In genomic region chr1:24502168-24503002, GRCh38 we compare ENCODE assay signal across 8 cellular contexts. TPM values are rescaled to one million over a fixed set of nuclear protein-coding genes. Genes with fewer than 3 reads are reported as not detected.
DNase-seq lines count a peak whose midpoint lies in the region; ATAC-seq and TF ChIP-seq lines count a peak whose summit lies in the region.

TSS of gene RCAN3 (plus strand) at chr1:24502836. CDS start at chr1:24514373, 11,537 bp downstream.

- no peaks in the 10 kb centered on the region for H3K27me3 Mint-ChIP-seq in activated T-helper 17 cell treated with anti-CD3 and anti-CD28 coated beads, Interleukin-2, amount 50 U/mL, for 72 hours
- H3K27me3 Mint-ChIP-seq in naive thymus-derived CD4-positive, alpha-beta T cell = peaks cover 0 to 9% (median 0%) of the 10 kb centered on the region in 5 donors

- peaks cover 24% of the 10 kb centered on the region for H3K36me3 Mint-ChIP-seq in activated T-helper 17 cell treated with anti-CD3 and anti-CD28 coated beads, Interleukin-2, amount 50 U/mL, for 72 hours (ENCODE audit: low read depth)
- H3K36me3 Mint-ChIP-seq in naive thymus-derived CD4-positive, alpha-beta T cell = peaks cover 0 to 35% (median 20%) of the 10 kb centered on the region in 5 donors
- H3K36me3 Mint-ChIP-seq in stimulated activated effector memory CD8-positive, alpha-beta T cell treated with anti-CD3 and anti-CD28 coated beads, Interleukin-12 subunit alpha, Interleukin-12 subunit beta, amount 100 ng/mL, for 72 hours = peaks cover 6% of the 10 kb centered on the region

- H3K4me1 Mint-ChIP-seq in activated T-helper 17 cell treated with anti-CD3 and anti-CD28 coated beads, Interleukin-2, amount 50 U/mL, for 72 hours = peaks cover 41% of the 10 kb centered on the region
- peaks cover 36 to 65% (median 60%) of the 10 kb centered on the region in 7 donors for H3K4me1 Mint-ChIP-seq in naive thymus-derived CD4-positive, alpha-beta T cell
- H3K4me1 Mint-ChIP-seq in stimulated activated effector memory CD8-positive, alpha-beta T cell treated with anti-CD3 and anti-CD28 coated beads, Interleukin-12 subunit alpha, Interleukin-12 subunit beta, amount 100 ng/mL, for 72 hours = peaks cover 73% of the 10 kb centered on the region

- H3F3A ChIP-seq in Loucy (ENCODE audit: low read depth) = 0 out of 2 replicates have a peak, but pooled peaks cover 3% of the 10 kb centered on the region

- intact Hi-C loops in naive thymus-derived CD4-positive, alpha-beta T cell (cut with micrococcal nuclease) = loop anchor here (1.0 to 10.0 kb wide), 17 partner anchors 16 to 930 kb away; partner anchors contain the start of genes CLIC4 (in 2 of the 2), NIPAL3 (in 2 of the 2), MACO1 (in 1 of the 2) and PNRC2 (in 1 of the 2)

- H3K9me2 ChIP-seq in Loucy (replicated peaks; ENCODE audit: low read depth, low read length) = no peaks in the 10 kb centered on the region

- peak within 1 kb of the TSS; percentile 94 for H3K9ac ChIP-seq in Loucy (ENCODE audit: low read depth, low read length, poor library complexity, severe bottlenecking)

- H3K4me1 ChIP-seq in Loucy (ENCODE audit: insufficient read depth, low read length, poor library complexity, severe bottlenecking) = peaks cover 65% of the 10 kb centered on the region
- H3K4me1 ChIP-seq in naive thymus-derived CD4-positive, alpha-beta T cell (ENCODE audit: control insufficient read depth in 2 of 2, insufficient read depth in 2 of 2, low read length in 2 of 2) = peaks cover 39 to 50% of the 10 kb centered on the region in 2 donors

- H3K27ac Mint-ChIP-seq in activated T-helper 17 cell treated with anti-CD3 and anti-CD28 coated beads, Interleukin-2, amount 50 U/mL, for 72 hours = peak within 1 kb of the TSS; percentile 91
- H3K27ac Mint-ChIP-seq in naive thymus-derived CD4-positive, alpha-beta T cell = peak within 1 kb of the TSS; percentile 95 to 99 (median 98)
- peak within 1 kb of the TSS; percentile 94 for H3K27ac Mint-ChIP-seq in stimulated activated effector memory CD8-positive, alpha-beta T cell treated with anti-CD3 and anti-CD28 coated beads, Interleukin-12 subunit alpha, Interleukin-12 subunit beta, amount 100 ng/mL, for 72 hours

- H3K79me2 ChIP-seq in Loucy (ENCODE audit: insufficient read depth, low read length) = peaks cover 41% of the 10 kb centered on the region

- peak within 1 kb of the TSS; percentile 71 for H3K4me3 ChIP-seq in AG04449 (ENCODE audit: low read depth, low read length)
- H3K4me3 ChIP-seq in Loucy (ENCODE audit: low read length, poor library complexity, severe bottlenecking) = peak within 1 kb of the TSS; percentile 78
- peak within 1 kb of the TSS; percentile 71 for H3K4me3 ChIP-seq in fibroblast of mammary gland (ENCODE audit: control insufficient read depth, low read depth, low read length)
- H3K4me3 ChIP-seq in naive thymus-derived CD4-positive, alpha-beta T cell (ENCODE audit: low read length) = peak within 1 kb of the TSS; percentile 84

- DNase-seq in AG04449 (ENCODE audit: low read depth, low spot score) = no peak
- DNase-seq in RPMI8226 = peak; percentile 82
- peak; percentile 76 for DNase-seq in fibroblast of mammary gland (ENCODE audit: low read depth)
- DNase-seq in naive thymus-derived CD4-positive, alpha-beta T cell = peak; percentile 82 to 95 (median 93)
- DNase-seq in stimulated activated effector memory CD8-positive, alpha-beta T cell treated with anti-CD3 and anti-CD28 coated beads, Interleukin-12 subunit alpha, Interleukin-12 subunit beta, amount 100 ng/mL, for 72 hours (ENCODE audit: low spot score in 2 of 2) = peak; percentile 75 to 88

- H3K9me3 Mint-ChIP-seq in activated T-helper 17 cell treated with anti-CD3 and anti-CD28 coated beads, Interleukin-2, amount 50 U/mL, for 72 hours = no peaks in the 10 kb centered on the region
- H3K9me3 Mint-ChIP-seq in naive thymus-derived CD4-positive, alpha-beta T cell = peaks cover 0 to 7% (median 0%) of the 10 kb centered on the region in 11 donors
- H3K9me3 Mint-ChIP-seq in stimulated activated effector memory CD8-positive, alpha-beta T cell treated with anti-CD3 and anti-CD28 coated beads, Interleukin-12 subunit alpha, Interleukin-12 subunit beta, amount 100 ng/mL, for 72 hours = peaks cover 3% of the 10 kb centered on the region

- ATAC-seq in GM19324 (IDR thresholded peaks at IDR 0.05; ENCODE audit: low FRiP score, unreplicated experiment) = peak; percentile 76
- peak; percentile 80 for ATAC-seq in activated T-helper 17 cell treated with anti-CD3 and anti-CD28 coated beads, Interleukin-2, amount 50 U/mL, for 72 hours (replicated peaks)
- peak; percentile 81 for ATAC-seq in naive thymus-derived CD4-positive, alpha-beta T cell
- peak; percentile 93 for ATAC-seq in stimulated activated effector memory CD8-positive, alpha-beta T cell treated with anti-CD3 and anti-CD28 coated beads, Interleukin-12 subunit alpha, Interleukin-12 subunit beta, amount 100 ng/mL, for 72 hours

- H3K4me3 Mint-ChIP-seq in activated T-helper 17 cell treated with anti-CD3 and anti-CD28 coated beads, Interleukin-2, amount 50 U/mL, for 72 hours = peak within 1 kb of the TSS; percentile 97
- peak within 1 kb of the TSS; percentile 90 to 100 (median 99) for H3K4me3 Mint-ChIP-seq in naive thymus-derived CD4-positive, alpha-beta T cell
- peak within 1 kb of the TSS; percentile 90 for H3K4me3 Mint-ChIP-seq in stimulated activated effector memory CD8-positive, alpha-beta T cell treated with anti-CD3 and anti-CD28 coated beads, Interleukin-12 subunit alpha, Interleukin-12 subunit beta, amount 100 ng/mL, for 72 hours

- peaks cover 5% of the 10 kb centered on the region for H4K20me1 ChIP-seq in Loucy (ENCODE audit: insufficient read depth, low read length, poor library complexity, severe bottlenecking)

- peak within 1 kb of the TSS; percentile 91 for H2AFZ ChIP-seq in Loucy (ENCODE audit: low read length)

- H3K27me3 ChIP-seq in Loucy (ENCODE audit: insufficient read depth, low read length, poor library complexity, severe bottlenecking) = no peaks in the 10 kb centered on the region
- no peaks in the 10 kb centered on the region for H3K27me3 ChIP-seq in naive thymus-derived CD4-positive, alpha-beta T cell (ENCODE audit: control insufficient read depth in 2 of 2, insufficient read depth in 2 of 2, low read length in 2 of 2)

- H3K27ac ChIP-seq in naive thymus-derived CD4-positive, alpha-beta T cell (ENCODE audit: low read depth, low read length) = peak within 1 kb of the TSS; percentile 99

- POLR2A ChIA-PET in AG04449 (lab: Yijun Ruan, JAX) = interaction anchor here (0.6 to 1.1 kb wide), 4 partner anchors 10 to 230 kb away, joined by 3 to 5 read pairs (median 3); no protein-coding TSS in a partner anchor
- POLR2A ChIA-PET in naive thymus-derived CD4-positive, alpha-beta T cell (lab: Charles Lee) = interaction anchor here (0.7 to 27.5 kb wide), 22 partner anchors 8 to 743 kb away, joined by 3 to 929 read pairs (median 7); partner anchors contain the start of genes NIPAL3, SRRM1 and STPG1

- no peaks in the 10 kb centered on the region for H3K36me3 ChIP-seq in Loucy (ENCODE audit: insufficient read depth, low read length)
- no peaks in the 10 kb centered on the region for H3K36me3 ChIP-seq in naive thymus-derived CD4-positive, alpha-beta T cell (ENCODE audit: control insufficient read depth in 2 of 3, insufficient read depth in 3 of 3, low read length in 3 of 3)

- peak within 1 kb of the TSS; percentile 96 for H3K4me2 ChIP-seq in Loucy (ENCODE audit: low read depth, low read length, poor library complexity, severe bottlenecking)

- TF ChIP-seq CTCF in AG04449 (IDR thresholded peaks at IDR 0.05; ENCODE audit: insufficient read depth, low read length, missing control alignments) (no peak), Loucy (conservative IDR thresholded peaks at IDR 0.05; ENCODE audit: low read length) (no peak), fibroblast of mammary gland (conservative IDR thresholded peaks at IDR 0.05; ENCODE audit: control insufficient read depth, insufficient read depth, low read depth, low read length) (no peak)

- CTCF ChIA-PET in AG04449 (lab: Yijun Ruan, JAX) = interaction anchor here (1.1 to 5.8 kb wide), 4 partner anchors 13 to 304 kb away, joined by 3 to 31 read pairs (median 5); no protein-coding TSS in a partner anchor
- CTCF ChIA-PET in naive thymus-derived CD4-positive, alpha-beta T cell (lab: Charles Lee) = interaction anchor here (0.9 to 4.9 kb wide), 8 partner anchors 8 to 87 kb away, joined by 3 to 44 read pairs (median 8); partner anchors contain the start of gene NIPAL3

- H3K9me3 ChIP-seq in Loucy (ENCODE audit: insufficient read depth, low read depth, low read length) = no peaks in the 10 kb centered on the region
- H3K9me3 ChIP-seq in naive thymus-derived CD4-positive, alpha-beta T cell (ENCODE audit: control insufficient read depth in 2 of 3, low read length in 3 of 3) = no peaks in the 10 kb centered on the region

RNA-seq across cellular contexts. Expression of gene RCAN3, which starts in this region (rescaled TPM):
- 10 to 100 TPM; 38.6 to 54.6 TPM for total RNA-seq in activated T-helper 17 cell treated with anti-CD3 and anti-CD28 coated beads, Interleukin-2, amount 50 U/mL, for 72 hours
- 100 to 1,000 TPM in 4 of 5 experiments, 10 to 100 TPM in 1; 68.5 to 247 (median 183) TPM for total RNA-seq in naive thymus-derived CD4-positive, alpha-beta T cell
- 100 to 1,000 TPM; 171 to 179 TPM for polyA plus RNA-seq in naive thymus-derived CD4-positive, alpha-beta T cell
